In genomic region chr7:3569643-3570042, GRCh38 we compare ENCODE assay signal across 19 cellular contexts.
"Had no signal": no experiment of that assay in that cellular context is flagged by ENCODE, and none has a peak within 500 bp of the region (broad histone marks: within the 10 kb centered on the region; RNA-seq: fewer than 3 reads in every experiment).

No MANE protein-coding gene starts in this region.

- H3K4me1 Mint-ChIP-seq: neural crest cell had no signal

- DNase-seq: colonic mucosa; dermis blood vessel endothelial cell; erythroblast; foreskin keratinocyte; head of caudate nucleus; hippocampal formation; kidney glomerular epithelial cell; mucosa of descending colon; naive thymus-derived CD8-positive, alpha-beta T cell; posterior cingulate gyrus; sigmoid colon; stimulated activated CD4-positive, alpha-beta T cell treated with anti-CD3 and anti-CD28 coated beads, Interleukin-12 subunit alpha, Interleukin-12 subunit beta, amount 100 ng/mL, for 4 hours; stimulated activated naive CD4-positive, alpha-beta T cell treated with Interleukin-2 at 50 U/mL for 16 hours; upper lobe of left lung; uterus had no signal

- H3K36me3 ChIP-seq: colonic mucosa, right atrium auricular region, sigmoid colon, upper lobe of left lung, uterus had no signal

- H3K4me3 Mint-ChIP-seq: naive thymus-derived CD8-positive, alpha-beta T cell; neural crest cell had no signal

- H3K27ac ChIP-seq: colonic mucosa, foreskin keratinocyte, right atrium auricular region, sigmoid colon, skin epidermis, upper lobe of left lung, uterus had no signal

- H3K9me3 Mint-ChIP-seq: naive thymus-derived CD8-positive, alpha-beta T cell; neural crest cell had no signal

- H3K27ac Mint-ChIP-seq: naive thymus-derived CD8-positive, alpha-beta T cell had no signal

- H3K9me3 ChIP-seq: colonic mucosa, mucosa of descending colon, right atrium auricular region, sigmoid colon, upper lobe of left lung, uterus had no signal

- H3K4me3 ChIP-seq: colonic mucosa, mucosa of descending colon, right atrium auricular region, sigmoid colon, skin epidermis, upper lobe of left lung, uterus had no signal

- H3K36me3 Mint-ChIP-seq: naive thymus-derived CD8-positive, alpha-beta T cell had no signal

- ATAC-seq: foreskin keratinocyte; left lobe of liver; mucosa of descending colon; naive thymus-derived CD8-positive, alpha-beta T cell had no signal

- H3K4me1 ChIP-seq: colonic mucosa, foreskin keratinocyte, right atrium auricular region, sigmoid colon, upper lobe of left lung, uterus had no signal
